8 cellular contexts compared by ENCODE assay signal in genomic region chr15:92077353-92078080, GRCh38.
DNase-seq lines count a peak whose midpoint lies in the region; ATAC-seq and TF ChIP-seq lines count a peak whose summit lies in the region.

No MANE protein-coding gene starts in this region.

- DNase-seq in DMS114 treated with DMSO at 0.1 percent for 48 hours (lab: John Stamatoyannopoulos, UW; ENCODE audit: unreplicated experiment) (peak; percentile 61), Karpas-422 (peak; percentile 91), SJCRH30 (peak; percentile 62 to 76), Right ventricle myocardium inferior (ENCODE audit: missing footprints) (no peak), prostate gland (ENCODE audit: low spot score) (peak; percentile 68), OCI-M2 (lab: John Stamatoyannopoulos, UW; ENCODE audit: unreplicated experiment) (no peak)
- DNase-seq in activated naive CD4-positive, alpha-beta T cell treated with Interleukin-2 at 50 U/mL for 16 hours: peak; percentile 73

- H3K79me2 ChIP-seq in Karpas-422 (ENCODE audit: low read length): peaks cover 98% of the 10 kb centered on the region

- H2AFZ ChIP-seq in Karpas-422 (ENCODE audit: low read length): no peak overlapping the region

- no peak overlapping the region for H3K4me2 ChIP-seq in Karpas-422 (ENCODE audit: low read depth, low read length, poor library complexity, severe bottlenecking)

- TF ChIP-seq CTCF in prostate gland (IDR thresholded peaks at IDR 0.05): peak; percentile 19 to 83 (median 68)

- no peak overlapping the region for H3K9ac ChIP-seq in Karpas-422 (ENCODE audit: low read length)

- H3K27me3 ChIP-seq in Karpas-422 (ENCODE audit: low read length) (no peaks in the 10 kb centered on the region), SJCRH30 (no peaks in the 10 kb centered on the region), prostate gland (replicated peaks; ENCODE audit: insufficient read depth) (no peaks in the 10 kb centered on the region)

- intact Hi-C loops in Right ventricle myocardium inferior (cut with DNase I) (loop anchor here (1.0 to 2.0 kb wide), 3 partner anchors 135 to 775 kb away; partner anchors contain the start of gene SLCO3A1), prostate gland (cut with DNase I) (loop anchor here (2.0 to 10.0 kb wide), 3 partner anchors 133 to 775 kb away; partner anchors contain the start of gene SLCO3A1)

- peaks cover 9% of the 10 kb centered on the region for H4K20me1 ChIP-seq in Karpas-422 (ENCODE audit: insufficient read depth, low read depth, low read length)

- peaks cover 38% of the 10 kb centered on the region for H3K4me1 ChIP-seq in Karpas-422 (ENCODE audit: low read length)
- H3K4me1 ChIP-seq in SJCRH30: 0 out of 2 replicates have a peak, but pooled peaks cover 2% of the 10 kb centered on the region
- H3K4me1 ChIP-seq in prostate gland (replicated peaks): no peaks in the 10 kb centered on the region

- no peak overlapping the region for H3K27ac ChIP-seq in Karpas-422 (ENCODE audit: low read length)
- no peak overlapping the region for H3K27ac ChIP-seq in SJCRH30
- H3K27ac ChIP-seq in prostate gland: no peak overlapping the region

- WGBS in prostate gland: 56% methylated on average over 13 of the region's 13 CpGs

- H3K9me2 ChIP-seq in Karpas-422 (replicated peaks; ENCODE audit: insufficient read depth, low read length): no peaks in the 10 kb centered on the region

- H3K36me3 ChIP-seq in Karpas-422 (ENCODE audit: insufficient read depth, low read length) (no peaks in the 10 kb centered on the region), SJCRH30 (no peaks in the 10 kb centered on the region), prostate gland (no peaks in the 10 kb centered on the region)

- no peak overlapping the region for H3K4me3 ChIP-seq in Karpas-422 (ENCODE audit: low read length)
- no peak overlapping the region for H3K4me3 ChIP-seq in SJCRH30
- H3K4me3 ChIP-seq in prostate gland: no peak overlapping the region

- no peak for TF ChIP-seq POLR2A in prostate gland (IDR thresholded peaks at IDR 0.05)

- peak; percentile 79 for ATAC-seq in GM21423 (IDR thresholded peaks at IDR 0.05; ENCODE audit: unreplicated experiment)
- ATAC-seq in Right ventricle myocardium inferior: peak; percentile 73

- H3K9me3 ChIP-seq in Karpas-422 (ENCODE audit: low read length) (no peaks in the 10 kb centered on the region), SJCRH30 (replicated peaks) (no peaks in the 10 kb centered on the region), prostate gland (no peaks in the 10 kb centered on the region)

Comparison
In these comparisons a context has a peak if more than half of its experiments do, and no peak if none do; other contexts are left out.
1. DNase-seq: peak in DMS114 treated with DMSO at 0.1 percent for 48 hours (single experiment), Karpas-422 (single experiment), SJCRH30 (2 of 2), activated naive CD4-positive, alpha-beta T cell treated with Interleukin-2 at 50 U/mL for 16 hours (single experiment) and prostate gland (single experiment); none in Right ventricle myocardium inferior (single experiment) and OCI-M2 (single experiment).